Comparison of ENCODE assay signal across 17 cellular contexts in the genomic region with DNA sequence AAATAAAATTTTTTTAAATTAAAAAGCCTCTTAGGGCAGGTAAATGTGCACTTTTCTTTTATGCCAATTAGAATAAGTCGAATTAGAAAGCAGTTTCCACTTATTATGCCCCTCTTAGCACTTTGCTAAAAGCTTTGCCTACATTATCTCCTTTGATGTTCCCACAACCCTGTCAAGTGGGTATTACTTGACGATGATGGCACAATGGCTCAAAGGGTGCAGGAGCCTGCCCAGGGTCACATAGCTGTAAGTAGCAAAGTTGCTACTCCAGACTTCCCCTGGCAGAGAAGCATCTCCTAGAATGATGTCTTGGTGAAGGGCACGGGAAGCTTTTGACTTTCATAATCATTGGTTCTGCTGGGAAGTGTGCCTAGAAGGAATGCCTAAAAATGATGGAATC. TPM values are rescaled to one million over a fixed set of nuclear protein-coding genes. Genes with fewer than 3 reads are reported as not detected.
DNase-seq lines count a peak whose midpoint lies in the region; ATAC-seq and TF ChIP-seq lines count a peak whose summit lies in the region.
"Had no signal": no experiment of that assay in that cellular context is flagged by ENCODE, and none has a peak within 500 bp of the region (broad histone marks: within the 10 kb centered on the region; RNA-seq: fewer than 3 reads in every experiment).

No MANE protein-coding gene starts in this region.

- WGBS in body of pancreas, 2 donors, result 61 to 79% methylated on average over 3 of the region's 3 CpGs
- WGBS in thyroid gland, 2 donors, result 64 to 66% methylated on average over 3 of the region's 3 CpGs

- H3K27me3 ChIP-seq in body of pancreas (no peaks in the 10 kb centered on the region), thyroid gland (no peaks in the 10 kb centered on the region)
- H3K27me3 ChIP-seq: BLaER1 treated with 17β-estradiol and CSF1 and Interleukin-3, amounts not matched to agents 10 nM and 100 nM; MG63 had no signal

- BruUV-seq in OCI-LY7 (replicated peaks; lab: Mats Ljungman, UMichigan), result no TSS peak

- H3K27me3 Mint-ChIP-seq in activated naive CD4-positive, alpha-beta T cell treated with anti-CD3 and anti-CD28 coated beads for 36 hours (ENCODE audit: low read depth), result no peaks in the 10 kb centered on the region
- no peaks in the 10 kb centered on the region for H3K27me3 Mint-ChIP-seq in natural killer cell treated with Interleukin-12 subunit alpha and Interleukin-12 subunit beta and Interleukin-15 and Interleukin-18, amount 100 ng/mL, for 72 hours

- no peak overlapping the region for H3K27ac Mint-ChIP-seq in activated naive CD4-positive, alpha-beta T cell treated with anti-CD3 and anti-CD28 coated beads for 36 hours
- H3K27ac Mint-ChIP-seq in natural killer cell treated with Interleukin-12 subunit alpha and Interleukin-12 subunit beta and Interleukin-15 and Interleukin-18, amount 100 ng/mL, for 72 hours, result no peak overlapping the region

- CTCF ChIA-PET in activated naive CD4-positive, alpha-beta T cell treated with anti-CD3 and anti-CD28 coated beads for 36 hours (lab: Charles Lee), result interaction anchor here (0.6 to 1.4 kb wide), 5 partner anchors 9 to 163 kb away, joined by 3 to 7 read pairs (median 5); no protein-coding TSS in a partner anchor
- CTCF ChIA-PET in OCI-LY7 (lab: Charles Lee; ENCODE audit: unreplicated experiment), result no interaction called here

- H3K9me2 ChIP-seq in OCI-LY7 (ENCODE audit: insufficient read depth, low read length), result no peaks in the 10 kb centered on the region

- intact Hi-C loops in activated naive CD4-positive, alpha-beta T cell treated with anti-CD3 and anti-CD28 coated beads for 36 hours (cut with micrococcal nuclease), result no loop called here
- intact Hi-C loops in body of pancreas (cut with DNase I) (no loop called here), thyroid gland (cut with DNase I) (no loop called here), OCI-LY7 (cut with micrococcal nuclease; ENCODE audit: unreplicated experiment) (no loop called here)

- ATAC-seq in body of pancreas, result no peak
- no peak for ATAC-seq in natural killer cell treated with Interleukin-12 subunit alpha and Interleukin-12 subunit beta and Interleukin-15 and Interleukin-18, amount 100 ng/mL, for 72 hours

- TF ChIP-seq CTCF in body of pancreas (IDR thresholded peaks at IDR 0.05) (no peak), thyroid gland (IDR thresholded peaks at IDR 0.05) (no peak), OCI-LY7 (conservative IDR thresholded peaks at IDR 0.05; ENCODE audit: low read length) (no peak)

- H3K36me3 ChIP-seq in body of pancreas (replicated peaks in 1 of 2; ENCODE audit: insufficient read depth in 1 of 2, low read depth in 2 of 2), result no peaks in the 10 kb centered on the region
- no peaks in the 10 kb centered on the region for H3K36me3 ChIP-seq in thyroid gland
- H3K36me3 ChIP-seq in OCI-LY7 (ENCODE audit: insufficient read depth, low read length), result no peaks in the 10 kb centered on the region
- H3K36me3 ChIP-seq: BLaER1 treated with 17β-estradiol and CSF1 and Interleukin-3, amounts not matched to agents 10 nM and 100 nM; MG63 had no signal

- H3K9me3 ChIP-seq in body of pancreas, result no peaks in the 10 kb centered on the region
- H3K9me3 ChIP-seq in thyroid gland, result no peaks in the 10 kb centered on the region
- no peaks in the 10 kb centered on the region for H3K9me3 ChIP-seq in OCI-LY7 (ENCODE audit: low read length)
- H3K9me3 ChIP-seq: BLaER1 treated with 17β-estradiol and CSF1 and Interleukin-3, amounts not matched to agents 10 nM and 100 nM; MG63 had no signal

- DNase-seq in activated naive CD4-positive, alpha-beta T cell treated with anti-CD3 and anti-CD28 coated beads for 36 hours, result peak; percentile 30
- DNase-seq in activated naive CD4-positive, alpha-beta T cell treated with Interleukin-2 at 50 U/mL for 16 hours, result no peak
- DNase-seq in NCI-H187 (lab: John Stamatoyannopoulos, UW) (peak; percentile 58 to 66), body of pancreas (no peak), thyroid gland (no peak), OCI-LY7 (ENCODE audit: low spot score) (no peak), DMS114 treated with DMSO at 0.1 percent for 48 hours (lab: John Stamatoyannopoulos, UW; ENCODE audit: unreplicated experiment) (no peak)
- DNase-seq in natural killer cell treated with Interleukin-12 subunit alpha and Interleukin-12 subunit beta and Interleukin-15 and Interleukin-18, amount 100 ng/mL, for 72 hours (ENCODE audit: low spot score), result no peak
- DNase-seq: 8988T, GOT3, KG1, MG63, NCI-H1105, NCI-H1694 treated with DMSO at 0.1 percent for 48 hours, NCI-H510A, SHP77 treated with DMSO at 0.1 percent for 48 hours had no signal

- POLR2A ChIA-PET in OCI-LY7 (lab: Charles Lee), result interaction anchor here (0.6 to 1.8 kb wide), 5 partner anchors 9 to 197 kb away, joined by 3 to 6 read pairs (median 3); no protein-coding TSS in a partner anchor

- H3K4me3 ChIP-seq in body of pancreas (no peak overlapping the region), thyroid gland (replicated peaks in 1 of 3) (no peak overlapping the region), OCI-LY7 (ENCODE audit: low read depth, low read length, poor library complexity, severe bottlenecking) (no peak overlapping the region)
- H3K4me3 ChIP-seq: BLaER1 treated with 17β-estradiol and CSF1 and Interleukin-3, amounts not matched to agents 10 nM and 100 nM; MG63 had no signal

- H3K4me1 ChIP-seq in body of pancreas, result peaks cover 66% of the 10 kb centered on the region
- peaks cover 53 to 54% of the 10 kb centered on the region in 2 donors for H3K4me1 ChIP-seq in thyroid gland
- no peaks in the 10 kb centered on the region for H3K4me1 ChIP-seq in OCI-LY7 (ENCODE audit: insufficient read depth, low read length, poor library complexity, severe bottlenecking)

- H3K4me1 Mint-ChIP-seq in activated naive CD4-positive, alpha-beta T cell treated with anti-CD3 and anti-CD28 coated beads for 36 hours (ENCODE audit: low read depth), result peaks cover 25% of the 10 kb centered on the region
- peaks cover 25 to 27% of the 10 kb centered on the region in 2 donors for H3K4me1 Mint-ChIP-seq in natural killer cell treated with Interleukin-12 subunit alpha and Interleukin-12 subunit beta and Interleukin-15 and Interleukin-18, amount 100 ng/mL, for 72 hours (ENCODE audit: low read depth in 2 of 2)

- no peaks in the 10 kb centered on the region for H3K9me3 Mint-ChIP-seq in activated naive CD4-positive, alpha-beta T cell treated with anti-CD3 and anti-CD28 coated beads for 36 hours
- no peaks in the 10 kb centered on the region for H3K9me3 Mint-ChIP-seq in natural killer cell treated with Interleukin-12 subunit alpha and Interleukin-12 subunit beta and Interleukin-15 and Interleukin-18, amount 100 ng/mL, for 72 hours

- TF ChIP-seq POLR2A in body of pancreas (IDR thresholded peaks at IDR 0.05) (no peak), thyroid gland (IDR thresholded peaks at IDR 0.05) (no peak)

- H3K27ac ChIP-seq in body of pancreas, result peak overlapping the region in 3 of 4 donors; percentile 87 to 88 (median 88)
- H3K27ac ChIP-seq in thyroid gland, result peak overlapping the region; percentile 70 to 91 (median 83)
- H3K27ac ChIP-seq in OCI-LY7 (ENCODE audit: low read depth, low read length, poor library complexity, severe bottlenecking), result no peak overlapping the region
- H3K27ac ChIP-seq: BLaER1 treated with 17β-estradiol and CSF1 and Interleukin-3, amounts not matched to agents 10 nM and 100 nM had no signal

- H3K4me3 Mint-ChIP-seq in activated naive CD4-positive, alpha-beta T cell treated with anti-CD3 and anti-CD28 coated beads for 36 hours, result no peak overlapping the region
- H3K4me3 Mint-ChIP-seq in natural killer cell treated with Interleukin-12 subunit alpha and Interleukin-12 subunit beta and Interleukin-15 and Interleukin-18, amount 100 ng/mL, for 72 hours, result no peak overlapping the region

- no peaks in the 10 kb centered on the region for H3K79me2 ChIP-seq in OCI-LY7 (ENCODE audit: insufficient read depth, low read depth, low read length)

- H2AFZ ChIP-seq in OCI-LY7 (ENCODE audit: low read length), result no peak overlapping the region

- no peak overlapping the region for H3K4me2 ChIP-seq in OCI-LY7 (ENCODE audit: low read length)

- no peaks in the 10 kb centered on the region for H4K20me1 ChIP-seq in OCI-LY7 (ENCODE audit: insufficient read depth, low read length)
- H4K20me1 ChIP-seq: BLaER1 treated with 17β-estradiol and CSF1 and Interleukin-3, amounts not matched to agents 10 nM and 100 nM had no signal

- no peaks in the 10 kb centered on the region for H3K36me3 Mint-ChIP-seq in activated naive CD4-positive, alpha-beta T cell treated with anti-CD3 and anti-CD28 coated beads for 36 hours (ENCODE audit: low read depth)
- no peaks in the 10 kb centered on the region for H3K36me3 Mint-ChIP-seq in natural killer cell treated with Interleukin-12 subunit alpha and Interleukin-12 subunit beta and Interleukin-15 and Interleukin-18, amount 100 ng/mL, for 72 hours

RNA-seq across cellular contexts. Expression of gene IQGAP2, which starts 18.4 kb away (rescaled TPM):
- 10 to 100 TPM; 54.6 to 55.9 TPM for total RNA-seq in activated naive CD4-positive, alpha-beta T cell treated with anti-CD3 and anti-CD28 coated beads for 36 hours
- 10 to 100 TPM; 41.2 to 49.5 TPM for total RNA-seq in body of pancreas
- total RNA-seq in thyroid gland, result 10 to 100 TPM; 55.1 to 85.5 (median 64.0) TPM
- 30.0 and 49.9 TPM in 2 replicates for total RNA-seq in OCI-LY7 (2014; rRNA removed; shearing (Covaris generic))
- total RNA-seq in OCI-LY7 (2022), result 48.7 and 50.2 TPM in 2 replicates
- 100 to 1,000 TPM; 104 to 111 TPM for total RNA-seq in natural killer cell treated with Interleukin-12 subunit alpha and Interleukin-12 subunit beta and Interleukin-15 and Interleukin-18, amount 100 ng/mL, for 72 hours

Comparison
In these comparisons a context has a peak if more than half of its experiments do, and no peak if none do; other contexts are left out.
1. DNase-seq: peak in activated naive CD4-positive, alpha-beta T cell treated with anti-CD3 and anti-CD28 coated beads for 36 hours (single experiment) and NCI-H187 (2 of 2); none in activated naive CD4-positive, alpha-beta T cell treated with Interleukin-2 at 50 U/mL for 16 hours (single experiment), body of pancreas (0 of 4), thyroid gland (0 of 2), OCI-LY7 (single experiment), natural killer cell treated with Interleukin-12 subunit alpha and Interleukin-12 subunit beta and Interleukin-15 and Interleukin-18, amount 100 ng/mL, for 72 hours (single experiment) and DMS114 treated with DMSO at 0.1 percent for 48 hours (single experiment).